Comparison of ENCODE assay signal across 1 cellular context in genomic region chr5:133029321-133029720, GRCh38.
TF ChIP-seq lines count a peak whose summit lies in the region.

No MANE protein-coding gene starts in this region.

TF ChIP-seq in SK-N-SH, 30 proteins besides CTCF, POLR2A, EP300 and RAD21 (continued from another document):
- TF ChIP-seq CHD2 (IDR thresholded peaks at IDR 0.05; ENCODE audit: low read length, partially characterized antibody) (no peak), TEAD4 (IDR thresholded peaks at IDR 0.05; ENCODE audit: borderline replicate concordance, insufficient read depth) (no peak), RFX5 (IDR thresholded peaks at IDR 0.05; ENCODE audit: low read length) (no peak), FOXJ3 (CRISPR knock-in tag; IDR thresholded peaks at IDR 0.05) (no peak), MAX (IDR thresholded peaks at IDR 0.05; ENCODE audit: low read depth) (no peak), MEF2A (IDR thresholded peaks at IDR 0.05; ENCODE audit: borderline replicate concordance, low read depth) (no peak), GATA2 (CRISPR knock-in tag; IDR thresholded peaks at IDR 0.05) (no peak), FOSL2 (IDR thresholded peaks at IDR 0.05; ENCODE audit: borderline replicate concordance, low read depth) (no peak), JUND (IDR thresholded peaks at IDR 0.05) (no peak)
